ENCODE assay signal across 15 cellular contexts in the genomic region with DNA sequence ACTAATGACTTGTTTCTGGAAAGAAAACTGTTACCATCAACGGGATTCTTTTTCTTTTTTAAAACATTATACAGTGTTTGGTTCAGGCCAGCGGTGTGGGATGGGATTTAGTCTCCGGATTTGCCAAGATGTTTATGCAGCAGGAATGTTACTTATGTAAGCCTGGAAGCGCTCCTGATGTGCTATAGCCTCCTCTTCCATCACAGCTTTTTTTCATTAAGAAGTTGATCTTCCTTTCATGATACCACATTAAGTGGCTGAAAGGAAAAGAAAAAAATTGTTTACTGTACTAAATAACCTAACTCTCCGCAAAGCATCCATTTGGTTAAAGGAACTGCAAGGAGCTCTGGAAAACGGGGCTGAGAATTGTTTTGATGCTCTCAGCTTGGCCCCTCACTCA.
DNase-seq lines count a peak whose midpoint lies in the region; ATAC-seq, FAIRE-seq and TF ChIP-seq lines count a peak whose summit lies in the region.
"Had no signal": no experiment of that assay in that cellular context is flagged by ENCODE, and none has a peak within 500 bp of the region (broad histone marks: within the 10 kb centered on the region; RNA-seq: fewer than 3 reads in every experiment).

No MANE protein-coding gene starts in this region.

- no peak for TF ChIP-seq EP300 in A549 (IDR thresholded peaks at IDR 0.05)

- ATAC-seq in A549 (peak in 1 of 2 experiments; percentile 52; a peak in 3 of 6 replicates), HCT116 (no peak), GM18868 (IDR thresholded peaks at IDR 0.05; ENCODE audit: unreplicated experiment) (no peak)
- ATAC-seq: T-helper 17 cell had no signal

- 5% methylated on average over 6 of the region's 6 CpGs for WGBS in A549 (ENCODE audit: missing lambda C conversion rate)

- BruUV-seq in HCT116 (replicated peaks; lab: Mats Ljungman, UMichigan): TSS peak; percentile 49

- H3K9ac ChIP-seq in HCT116 (ENCODE audit: low read length) (peak overlapping the region; percentile 56), keratinocyte (ENCODE audit: control insufficient read depth, extremely low read depth, insufficient read depth, low read length) (peak overlapping the region; percentile 22)

- H3K4me1 ChIP-seq in A549 (peaks cover 22% of the 10 kb centered on the region), HCT116 (ENCODE audit: control insufficient read depth in 1 of 2, insufficient read depth in 2 of 2, low read length in 2 of 2) (peaks cover 29 to 66% of the 10 kb centered on the region in 2 experiments), keratinocyte (ENCODE audit: control insufficient read depth, extremely low read depth, insufficient read depth, low read length) (peaks cover 13% of the 10 kb centered on the region)
- H3K4me1 ChIP-seq: pancreas had no signal

- CTCF ChIA-PET in A549 (lab: Yijun Ruan, JAX): interaction anchor here (0.6 to 3.0 kb wide), 12 partner anchors 11 to 249 kb away, joined by 3 to 17 read pairs (median 4); no protein-coding TSS in a partner anchor
- CTCF ChIA-PET in HCT116 (lab: Charles Lee): interaction anchor here (0.7 kb wide), 1 partner anchor 250 kb away, joined by 3 read pairs; no protein-coding TSS in a partner anchor

- POLR2A ChIA-PET in A549 (lab: Yijun Ruan, JAX) (interaction anchor here (1.0 to 1.9 kb wide), 2 partner anchors 37 to 90 kb away, joined by 4 to 17 read pairs; no protein-coding TSS in a partner anchor), HCT116 (lab: Charles Lee) (interaction anchor here (1.3 kb wide), 1 partner anchor 46 kb away, joined by 3 read pairs; no protein-coding TSS in a partner anchor)

- TF ChIP-seq POLR2A in A549 (IDR thresholded peaks at IDR 0.05; ENCODE audit: low read length): no peak
- no peak for TF ChIP-seq POLR2A in HCT116 (IDR thresholded peaks at IDR 0.05; ENCODE audit: borderline replicate concordance, extremely low read depth, insufficient read depth, insufficient read length)

- H3K79me2 ChIP-seq in HCT116 (ENCODE audit: insufficient read depth, low read length) (no peaks in the 10 kb centered on the region), keratinocyte (ENCODE audit: control insufficient read depth, insufficient read depth, low read length) (no peaks in the 10 kb centered on the region)

- H3K27ac ChIP-seq in A549: peak overlapping the region; percentile 20 to 67; a peak in 4 of 6 replicates
- peak overlapping the region; percentile 50; the same call in 1 of the 2 replicates for H3K27ac ChIP-seq in HCT116 (ENCODE audit: low read depth, low read length)
- peak overlapping the region; percentile 23 for H3K27ac ChIP-seq in keratinocyte (ENCODE audit: control insufficient read depth, insufficient read depth, low read length)
- H3K27ac ChIP-seq: coronary artery, pancreas had no signal

- no peaks in the 10 kb centered on the region for H3K36me3 ChIP-seq in HCT116 (ENCODE audit: control insufficient read depth in 1 of 2, insufficient read depth in 2 of 2, low read length in 2 of 2)
- no peaks in the 10 kb centered on the region for H3K36me3 ChIP-seq in keratinocyte (ENCODE audit: control insufficient read depth in 2 of 2, extremely low read depth in 1 of 2, insufficient read depth in 2 of 2, low read length in 2 of 2)
- H3K36me3 ChIP-seq: pancreas had no signal

- H3K9me3 ChIP-seq in A549 (no peaks in the 10 kb centered on the region), HCT116 (ENCODE audit: control insufficient read depth in 1 of 2, insufficient read depth in 1 of 2, low read depth in 1 of 2, low read length in 2 of 2) (no peaks in the 10 kb centered on the region), keratinocyte (ENCODE audit: control insufficient read depth, low read depth, low read length) (no peaks in the 10 kb centered on the region)

- H3K4me3 ChIP-seq in A549: 0 out of 3 replicates have a peak overlapping the region, but pooled peaks have one; percentile 6
- peak overlapping the region in 1 of 2 experiments; percentile 42; a peak in 2 of 4 replicates for H3K4me3 ChIP-seq in HCT116 (replicated peaks in 1 of 2; ENCODE audit: low read depth in 1 of 2, low read length in 2 of 2)
- H3K4me3 ChIP-seq in astrocyte of the spinal cord (ENCODE audit: low read depth, low read length): no peak overlapping the region
- no peak overlapping the region for H3K4me3 ChIP-seq in keratinocyte (ENCODE audit: control insufficient read depth in 2 of 3, extremely low read depth in 1 of 3, insufficient read depth in 2 of 3, low read depth in 1 of 3, low read length in 3 of 3)
- H3K4me3 ChIP-seq: coronary artery, pancreas had no signal

- FAIRE-seq in A549 (lab: Jason Lieb, UNC) (no peak), keratinocyte (lab: Jason Lieb, UNC) (no peak)
- FAIRE-seq: GM18507, pancreas had no signal

- TF ChIP-seq CTCF in A549 (IDR thresholded peaks at IDR 0.05) (no peak), HCT116 (IDR thresholded peaks at IDR 0.05 in 2 of 3, conservative IDR thresholded peaks at IDR 0.05 in 1 of 3; ENCODE audit: borderline replicate concordance in 1 of 3, insufficient read depth in 1 of 3, low read depth in 2 of 3, low read length in 2 of 3) (no peak), astrocyte of the spinal cord (IDR thresholded peaks at IDR 0.05; ENCODE audit: low read depth, low read length) (no peak), keratinocyte (optimal IDR thresholded peaks at IDR 0.05 in 1 of 3, IDR thresholded peaks at IDR 0.05 in 1 of 3, conservative IDR thresholded peaks at IDR 0.05 in 1 of 3; ENCODE audit: extremely low read depth in 1 of 3, insufficient read depth in 2 of 3, low read length in 3 of 3) (no peak)

- dilution Hi-C loops in keratinocyte (cut with MboI; ENCODE audit: extremely low pct_ligation_motif_present, low sequenced_read_pairs): no loop called here

- TF ChIP-seq RAD21 in A549 (conservative IDR thresholded peaks at IDR 0.05 in 1 of 2, IDR thresholded peaks at IDR 0.05 in 1 of 2): no peak
- no peak for TF ChIP-seq RAD21 in HCT116 (IDR thresholded peaks at IDR 0.05; ENCODE audit: low read depth)

- H3K4me2 ChIP-seq in A549 (peak overlapping the region; percentile 90), HCT116 (ENCODE audit: low read length) (peak overlapping the region; percentile 74), keratinocyte (ENCODE audit: control insufficient read depth, extremely low read depth, insufficient read depth, low read depth, low read length) (peak overlapping the region; percentile 33)

- H4K20me1 ChIP-seq in HCT116 (ENCODE audit: insufficient read depth): no peaks in the 10 kb centered on the region
- H4K20me1 ChIP-seq in keratinocyte (ENCODE audit: control insufficient read depth, extremely low read depth, insufficient read depth, low read length): no peaks in the 10 kb centered on the region

- RAD21 ChIA-PET in HCT116 (lab: Charles Lee; ENCODE audit: low non-redundant PET in 1 of 2, low total read pairs in 2 of 2, uncharacterized antibody in 2 of 2, unreplicated experiment in 2 of 2): no interaction called here

- H3K27me3 ChIP-seq in HCT116 (ENCODE audit: insufficient read depth, low read length): no peaks in the 10 kb centered on the region
- no peaks in the 10 kb centered on the region for H3K27me3 ChIP-seq in keratinocyte (ENCODE audit: control insufficient read depth, extremely low read depth, insufficient read depth, low read length)
- H3K27me3 ChIP-seq: pancreas had no signal

- no peaks in the 10 kb centered on the region for H3K9me1 ChIP-seq in keratinocyte (ENCODE audit: control insufficient read depth, extremely low read depth, insufficient read depth, low read length)

- no peaks in the 10 kb centered on the region for H3K9me2 ChIP-seq in HCT116 (ENCODE audit: insufficient read depth)

- in situ Hi-C loops in astrocyte of the spinal cord (cut with HindIII; ENCODE audit: low sequenced_read_pairs): no loop called here

- intact Hi-C loops in HCT116 (cut with micrococcal nuclease): loop anchor here (10.0 kb wide), 1 partner anchor 246 kb away; no protein-coding TSS in a partner anchor

- H2AFZ ChIP-seq in HCT116 (ENCODE audit: low read depth, low read length, poor library complexity, severe bottlenecking) (peak overlapping the region; percentile 90), keratinocyte (ENCODE audit: control insufficient read depth, low read length) (no peak overlapping the region)

- DNase-seq in A549 (ENCODE audit: low read depth in 1 of 2, low spot score in 1 of 2): peak in 1 of 2 experiments; percentile 46
- DNase-seq in HCT116 (ENCODE audit: low read depth, low spot score): no peak
- peak; percentile 30 for DNase-seq in astrocyte of the spinal cord (ENCODE audit: low read depth, low spot score)
- DNase-seq in keratinocyte (ENCODE audit: low read depth, low spot score): no peak
- no peak for DNase-seq in dermis blood vessel endothelial cell
- no peak for DNase-seq in activated CD4-positive, alpha-beta T cell treated with anti-CD3 and anti-CD28 coated beads, Interleukin-2, amount 50 U/mL, for 48 hours
- DNase-seq in DMS153 (lab: John Stamatoyannopoulos, UW): no peak
- DNase-seq: activated naive CD4-positive, alpha-beta T cell treated with Interleukin-2 at 50 U/mL for 16 hours; AML-193; glutamatergic neuron; T-helper 17 cell had no signal

TF ChIP-seq in A549, 52 proteins besides CTCF, POLR2A, EP300 and RAD21 (continues in another document):
- no peak for TF ChIP-seq SREBF2 (IDR thresholded peaks at IDR 0.05)
- TF ChIP-seq ZC3H11A (IDR thresholded peaks at IDR 0.05): no peak
- no peak for TF ChIP-seq CEBPB (IDR thresholded peaks at IDR 0.05)
- no peak for TF ChIP-seq CHD4 (IDR thresholded peaks at IDR 0.05; ENCODE audit: borderline replicate concordance)
- no peak for TF ChIP-seq KDM1A (IDR thresholded peaks at IDR 0.05; ENCODE audit: low read depth)
- TF ChIP-seq HOXB13 (CRISPR knock-in tag; IDR thresholded peaks at IDR 0.05; ENCODE audit: low read depth): no peak
- TF ChIP-seq FOSB (CRISPR knock-in tag; IDR thresholded peaks at IDR 0.05): no peak
- no peak for TF ChIP-seq CHD2 (IDR thresholded peaks at IDR 0.05; ENCODE audit: low read length, partially characterized antibody)
- no peak for TF ChIP-seq RNF2 (IDR thresholded peaks at IDR 0.05; ENCODE audit: borderline replicate concordance, low read depth)
- TF ChIP-seq FOXS1 (CRISPR knock-in tag; IDR thresholded peaks at IDR 0.05): no peak

TF ChIP-seq in HCT116, 20 proteins besides CTCF, POLR2A, EP300 and RAD21 (continues in another document):
- TF ChIP-seq ATF3 (IDR thresholded peaks at IDR 0.05): no peak
- no peak for TF ChIP-seq ZNF274 (IDR thresholded peaks at IDR 0.05; ENCODE audit: low read depth, low read length)
- TF ChIP-seq CEBPB (IDR thresholded peaks at IDR 0.05; ENCODE audit: low read depth): no peak
- TF ChIP-seq ZFX (IDR thresholded peaks at IDR 0.05): no peak
- TF ChIP-seq SP1 (IDR thresholded peaks at IDR 0.05; ENCODE audit: low read depth): no peak
- no peak for TF ChIP-seq EZH2phosphoT487 (IDR thresholded peaks at IDR 0.05; ENCODE audit: borderline replicate concordance)
- TF ChIP-seq, protein P1, sequence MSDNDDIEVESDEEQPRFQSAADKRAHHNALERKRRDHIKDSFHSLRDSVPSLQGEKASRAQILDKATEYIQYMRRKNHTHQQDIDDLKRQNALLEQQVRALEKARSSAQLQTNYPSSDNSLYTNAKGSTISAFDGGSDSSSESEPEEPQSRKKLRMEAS (IDR thresholded peaks at IDR 0.05): no peak
- TF ChIP-seq SRF (IDR thresholded peaks at IDR 0.05; ENCODE audit: low read depth): no peak

Comparison
In these comparisons a context has a peak if more than half of its experiments do, and no peak if none do; other contexts are left out.
1. H3K4me2 ChIP-seq: peak in every context shown above with its lines; median percentile 90 in A549; 74 in HCT116; 33 in keratinocyte.